In genomic region chr19:1118999-1119398, GRCh38 we compare ENCODE assay signal across 21 cellular contexts.
"Had no signal": no experiment of that assay in that cellular context is flagged by ENCODE, and none has a peak within 500 bp of the region (broad histone marks: within the 10 kb centered on the region; RNA-seq: fewer than 3 reads in every experiment).

No MANE protein-coding gene starts in this region.

- DNase-seq: activated CD4-positive, alpha-beta memory T cell treated with anti-CD3 and anti-CD28 coated beads for 36 hours; activated CD4-positive, alpha-beta T cell treated with anti-CD3 and anti-CD28 coated beads, Interleukin-2, amount 10 ng/mL, durations not matched to agents 7 days and 5 days; activated CD4-positive, CD25-positive, alpha-beta regulatory T cell; activated CD8-positive, alpha-beta memory T cell treated with anti-CD3 and anti-CD28 coated beads for 24 hours; activated gamma-delta T cell treated with Interleukin-2 at 50 U/mL for 16 hours; activated naive CD4-positive, alpha-beta T cell treated with anti-CD3 and anti-CD28 coated beads, Interleukin-2, amount 50 U/mL, for 16 hours; activated T-cell treated with anti-CD3 and anti-CD28 coated beads, Interleukin-2, amount 50 U/mL, for 72 hours; aorta; central memory CD4-positive, alpha-beta T cell; MM.1S; NCI-H1105 treated with DMSO at 0.1 percent for 48 hours; NCI-H146; NCI-H187 treated with DMSO at 0.1 percent for 48 hours; NCI-H2081 treated with DMSO at 0.1 percent for 48 hours; NCI-H446; NCI-H524; Peyer's patch; T-cell had no signal

- H3K27ac ChIP-seq: breast epithelium, Peyer's patch, SK-N-MC, VCaP had no signal

- H3K27me3 ChIP-seq: breast epithelium, Peyer's patch had no signal

- H3K4me3 ChIP-seq: breast epithelium, Peyer's patch, SK-N-MC had no signal

- ATAC-seq: activated T-cell treated with anti-CD3 and anti-CD28 coated beads, Interleukin-2, amount 50 U/mL, for 72 hours; T-cell had no signal

- H3K9me3 ChIP-seq: breast epithelium, Peyer's patch had no signal
